ENCODE assay signal across 16 cellular contexts in genomic region chr9:107735821-107736220, GRCh38.
DNase-seq lines count a peak whose midpoint lies in the region; ATAC-seq and TF ChIP-seq lines count a peak whose summit lies in the region.
"Had no signal": no experiment of that assay in that cellular context is flagged by ENCODE, and none has a peak within 500 bp of the region (broad histone marks: within the 10 kb centered on the region; RNA-seq: fewer than 3 reads in every experiment).

No MANE protein-coding gene starts in this region.

- no peaks in the 10 kb centered on the region for H3K36me3 Mint-ChIP-seq in MCF 10A (ENCODE audit: insufficient read depth, unreplicated experiment)
- H3K36me3 Mint-ChIP-seq: CD8-positive, alpha-beta T cell had no signal

- no peaks in the 10 kb centered on the region for H3K36me3 ChIP-seq in breast epithelium
- no peaks in the 10 kb centered on the region for H3K36me3 ChIP-seq in PC-3 (ENCODE audit: low read depth, low read length)
- H3K36me3 ChIP-seq in osteoblast (ENCODE audit: insufficient read depth, low read length) = no peaks in the 10 kb centered on the region
- H3K36me3 ChIP-seq: BLaER1 treated with 17β-estradiol and CSF1 and Interleukin-3, amounts not matched to agents 10 nM and 100 nM had no signal

- peaks cover 84% of the 10 kb centered on the region for H3K4me1 Mint-ChIP-seq in MCF 10A (ENCODE audit: insufficient read depth, unreplicated experiment)
- H3K4me1 Mint-ChIP-seq: B cell had no signal

- CTCF ChIA-PET in MCF 10A (lab: Yijun Ruan, JAX) = interaction anchor here (0.6 to 0.7 kb wide), 2 partner anchors 151 to 392 kb away, joined by 3 read pairs; no protein-coding TSS in a partner anchor
- CTCF ChIA-PET in PC-3 (lab: Charles Lee) = no interaction called here

- H3K4me3 ChIP-seq in breast epithelium (no peak overlapping the region), PC-3 (ENCODE audit: low read length) (no peak overlapping the region), osteoblast (ENCODE audit: insufficient read depth, low read length) (no peak overlapping the region)
- H3K4me3 ChIP-seq: A549; BLaER1 treated with 17β-estradiol and CSF1 and Interleukin-3, amounts not matched to agents 10 nM and 100 nM had no signal

- H3K27me3 ChIP-seq in breast epithelium (no peaks in the 10 kb centered on the region), PC-3 (ENCODE audit: low read length) (no peaks in the 10 kb centered on the region), osteoblast (ENCODE audit: insufficient read depth, low read length) (no peaks in the 10 kb centered on the region)
- H3K27me3 ChIP-seq: BLaER1 treated with 17β-estradiol and CSF1 and Interleukin-3, amounts not matched to agents 10 nM and 100 nM had no signal

- H3K27ac Mint-ChIP-seq in MCF 10A (ENCODE audit: low read depth, unreplicated experiment) = peak overlapping the region; percentile 99
- H3K27ac Mint-ChIP-seq: B cell; CD8-positive, alpha-beta T cell had no signal

- TF ChIP-seq CTCF in MCF 10A (IDR thresholded peaks at IDR 0.05; ENCODE audit: unreplicated experiment) (no peak), breast epithelium (IDR thresholded peaks at IDR 0.05) (no peak), PC-3 (conservative IDR thresholded peaks at IDR 0.05; ENCODE audit: low read depth, low read length) (no peak), osteoblast (IDR thresholded peaks at IDR 0.05; ENCODE audit: extremely low read depth, low read depth, low read length) (no peak)

- POLR2A ChIA-PET in MCF 10A (lab: Yijun Ruan, JAX) (interaction anchor here (1.1 to 5.4 kb wide), 3 partner anchors 15 to 318 kb away, joined by 3 to 69 read pairs (median 34); no protein-coding TSS in a partner anchor), PC-3 (lab: Charles Lee; ENCODE audit: unreplicated experiment) (no interaction called here)

- no peak overlapping the region for H3K4me3 Mint-ChIP-seq in MCF 10A (ENCODE audit: unreplicated experiment)
- H3K4me3 Mint-ChIP-seq: B cell; CD8-positive, alpha-beta T cell had no signal

- no peak for TF ChIP-seq POLR2A in breast epithelium (IDR thresholded peaks at IDR 0.05)

- DNase-seq in MCF 10A (ENCODE audit: unreplicated experiment) (no peak), breast epithelium (ENCODE audit: low spot score in 2 of 2) (no peak), PC-3 (peak; percentile 25), glomerular visceral epithelial cell (ENCODE audit: extremely low spot score) (peak; percentile 20), osteoblast (ENCODE audit: insufficient read length, low spot score, missing footprints) (peak; percentile 30), Ammon's horn (ENCODE audit: low spot score) (no peak)
- no peak for DNase-seq in stimulated activated CD8-positive, alpha-beta memory T cell treated with anti-CD3 and anti-CD28 coated beads, Interleukin-4, amount 100 ng/mL, for 48 hours
- DNase-seq: Calu3; CD8-positive, alpha-beta T cell; HCEC 1CT; KG1 had no signal

- intact Hi-C loops in MCF 10A (cut with micrococcal nuclease) = loop anchor here (5.0 to 10.0 kb wide), 2 partner anchors 536 to 739 kb away; no protein-coding TSS in a partner anchor
- intact Hi-C loops in breast epithelium (cut with DNase I; ENCODE audit: low total_unique reads) = no loop called here
- intact Hi-C loops in PC-3 (cut with micrococcal nuclease) = loop anchor here (5.0 kb wide), 3 partner anchors 99 to 321 kb away; partner anchors contain the start of gene KLF4

- H3K27ac ChIP-seq in breast epithelium (no peak overlapping the region), PC-3 (ENCODE audit: low read length) (no peak overlapping the region), osteoblast (ENCODE audit: low read depth, low read length) (peak overlapping the region; percentile 22)
- H3K27ac ChIP-seq: 22Rv1; BLaER1 treated with 17β-estradiol and CSF1 and Interleukin-3, amounts not matched to agents 10 nM and 100 nM had no signal

- BruUV-seq in MCF 10A (replicated peaks; lab: Mats Ljungman, UMichigan) = no TSS peak
- no TSS peak for BruUV-seq in PC-3 (replicated peaks; lab: Mats Ljungman, UMichigan)

- ATAC-seq in PC-3 (no peak), HG03460 (IDR thresholded peaks at IDR 0.05; ENCODE audit: unreplicated experiment) (no peak)
- ATAC-seq: A549; CD8-positive, alpha-beta T cell had no signal

- H2AFZ ChIP-seq in PC-3 (ENCODE audit: low read length) (no peak overlapping the region), osteoblast (ENCODE audit: low read length) (no peak overlapping the region)

- peaks cover 2% of the 10 kb centered on the region for H3F3A ChIP-seq in PC-3 (ENCODE audit: low read length, unreplicated experiment)

- H3K9me3 ChIP-seq in breast epithelium (no peaks in the 10 kb centered on the region), PC-3 (ENCODE audit: low read length) (no peaks in the 10 kb centered on the region), osteoblast (ENCODE audit: low read depth, low read length) (no peaks in the 10 kb centered on the region)
- H3K9me3 ChIP-seq: A549; BLaER1 treated with 17β-estradiol and CSF1 and Interleukin-3, amounts not matched to agents 10 nM and 100 nM had no signal

- no peaks in the 10 kb centered on the region for H3K79me2 ChIP-seq in PC-3 (ENCODE audit: low read length)
- no peaks in the 10 kb centered on the region for H3K79me2 ChIP-seq in osteoblast (ENCODE audit: insufficient read depth, low read length)

- no peaks in the 10 kb centered on the region for H4K20me1 ChIP-seq in PC-3 (ENCODE audit: low read length)
- no peaks in the 10 kb centered on the region for H4K20me1 ChIP-seq in osteoblast (ENCODE audit: insufficient read depth, low read length)
- H4K20me1 ChIP-seq: BLaER1 treated with 17β-estradiol and CSF1 and Interleukin-3, amounts not matched to agents 10 nM and 100 nM had no signal

- no peak overlapping the region for H3K4me2 ChIP-seq in PC-3 (ENCODE audit: low read length)
- H3K4me2 ChIP-seq in osteoblast (ENCODE audit: insufficient read depth, low read length) = no peak overlapping the region
- H3K4me2 ChIP-seq: A549; BLaER1 treated with 17β-estradiol and CSF1 and Interleukin-3, amounts not matched to agents 10 nM and 100 nM had no signal

- H3K9ac ChIP-seq in PC-3 (ENCODE audit: low read length) = no peak overlapping the region
- H3K9ac ChIP-seq: BLaER1 treated with 17β-estradiol and CSF1 and Interleukin-3, amounts not matched to agents 10 nM and 100 nM had no signal

- no peaks in the 10 kb centered on the region for H3K27me3 Mint-ChIP-seq in MCF 10A (ENCODE audit: insufficient read depth, unreplicated experiment)

- H3K9me3 Mint-ChIP-seq in MCF 10A (ENCODE audit: unreplicated experiment) = no peaks in the 10 kb centered on the region
- H3K9me3 Mint-ChIP-seq: CD8-positive, alpha-beta T cell had no signal

- H3K4me1 ChIP-seq in breast epithelium (peaks cover 8% of the 10 kb centered on the region in 2 donors), PC-3 (ENCODE audit: insufficient read depth, low read length) (peaks cover 57% of the 10 kb centered on the region), osteoblast (ENCODE audit: insufficient read depth, low read length) (peaks cover 69% of the 10 kb centered on the region)

- H3K9me2 ChIP-seq in PC-3 (replicated peaks; ENCODE audit: low read length) = no peaks in the 10 kb centered on the region

Comparison
In these comparisons a context has a peak if more than half of its experiments do, and no peak if none do; other contexts are left out.
1. DNase-seq: peak in PC-3 (single experiment), glomerular visceral epithelial cell (single experiment) and osteoblast (single experiment); none in MCF 10A (single experiment), breast epithelium (0 of 2), stimulated activated CD8-positive, alpha-beta memory T cell treated with anti-CD3 and anti-CD28 coated beads, Interleukin-4, amount 100 ng/mL, for 48 hours (single experiment) and Ammon's horn (single experiment).